9 cellular contexts compared by ENCODE assay signal in genomic region chr13:49454388-49455015, GRCh38. TPM values are rescaled to one million over a fixed set of nuclear protein-coding genes. Genes with fewer than 3 reads are reported as not detected.
DNase-seq lines count a peak whose midpoint lies in the region; ATAC-seq and TF ChIP-seq lines count a peak whose summit lies in the region.
"Had no signal": no experiment of that assay in that cellular context is flagged by ENCODE, and none has a peak within 500 bp of the region (broad histone marks: within the 10 kb centered on the region; RNA-seq: fewer than 3 reads in every experiment).

No MANE protein-coding gene starts in this region.

- ATAC-seq in GM19455 (IDR thresholded peaks at IDR 0.05; ENCODE audit: unreplicated experiment), result peak; percentile 91
- ATAC-seq in HG03196 (IDR thresholded peaks at IDR 0.05; ENCODE audit: unreplicated experiment), result peak; percentile 87

- peaks cover 3 to 23% (median 13%) of the 10 kb centered on the region in 3 donors for H3K36me3 Mint-ChIP-seq in CD8-positive, alpha-beta memory T cell

- no peaks in the 10 kb centered on the region for H3K27me3 Mint-ChIP-seq in CD8-positive, alpha-beta memory T cell

- DNase-seq in CD8-positive, alpha-beta memory T cell, result peak in 1 of 5 donors; percentile 31
- DNase-seq in choroid plexus epithelial cell (ENCODE audit: low read depth), result peak; percentile 85
- no peak for DNase-seq in RWPE1 (ENCODE audit: low spot score)
- no peak for DNase-seq in A673 (ENCODE audit: low spot score)
- DNase-seq in stimulated activated naive CD4-positive, alpha-beta T cell treated with Interleukin-2 at 50 U/mL for 16 hours (lab: John Stamatoyannopoulos, UW), result no peak
- no peak for DNase-seq in amygdala (lab: John Stamatoyannopoulos, UW)
- DNase-seq: esophagus squamous epithelium had no signal

- H3K9me3 Mint-ChIP-seq in CD8-positive, alpha-beta memory T cell, result no peaks in the 10 kb centered on the region

- no peak overlapping the region for H3K4me3 ChIP-seq in CD8-positive, alpha-beta memory T cell (ENCODE audit: low read length)
- H3K4me3 ChIP-seq in choroid plexus epithelial cell (ENCODE audit: low read depth, low read length) (peak overlapping the region; percentile 6), A673 (ENCODE audit: low read depth, low read length, poor library complexity, severe bottlenecking) (no peak overlapping the region)
- H3K4me3 ChIP-seq: esophagus squamous epithelium had no signal

- H3K4me1 Mint-ChIP-seq in CD8-positive, alpha-beta memory T cell, result peaks cover 30 to 60% (median 58%) of the 10 kb centered on the region in 3 donors

- CTCF ChIA-PET in CD8-positive, alpha-beta memory T cell (lab: Charles Lee), result interaction anchor here (3.3 kb wide), 1 partner anchor 10 kb away, joined by 19 read pairs; the partner anchor contains the start of genes CAB39L and SETDB2
- CTCF ChIA-PET in RWPE1 (lab: Yijun Ruan, JAX), result interaction anchor here (1.1 kb wide), 1 partner anchor 152 kb away, joined by 3 read pairs; no protein-coding TSS in a partner anchor
- CTCF ChIA-PET in A673 (lab: Charles Lee), result no interaction called here

- TF ChIP-seq CTCF in choroid plexus epithelial cell (conservative IDR thresholded peaks at IDR 0.05; ENCODE audit: low read depth, low read length), result no peak
- no peak for TF ChIP-seq CTCF in RWPE1 (conservative IDR thresholded peaks at IDR 0.05; ENCODE audit: low read depth)
- no peak for TF ChIP-seq CTCF in A673 (conservative IDR thresholded peaks at IDR 0.05; ENCODE audit: low read depth, low read length)

- H3K4me3 Mint-ChIP-seq in CD8-positive, alpha-beta memory T cell, result peak overlapping the region; percentile 1 to 68 (median 55)

- intact Hi-C loops in A673 (cut with micrococcal nuclease; ENCODE audit: unreplicated experiment), result no loop called here

- H3K9me3 ChIP-seq in CD8-positive, alpha-beta memory T cell (ENCODE audit: low read length), result no peaks in the 10 kb centered on the region
- no peaks in the 10 kb centered on the region for H3K9me3 ChIP-seq in A673 (ENCODE audit: low read depth, low read length, poor library complexity, severe bottlenecking)
- H3K9me3 ChIP-seq: esophagus squamous epithelium had no signal

- POLR2A ChIA-PET in CD8-positive, alpha-beta memory T cell (lab: Charles Lee), result interaction anchor here (0.9 to 1.5 kb wide), 5 partner anchors 10 to 41 kb away, joined by 3 to 8 read pairs (median 5); partner anchors contain the start of genes CAB39L, PHF11 and SETDB2
- POLR2A ChIA-PET in RWPE1 (lab: Yijun Ruan, JAX; ENCODE audit: low non-redundant PET), result no interaction called here
- POLR2A ChIA-PET in A673 (lab: Charles Lee; ENCODE audit: low non-redundant PET), result no interaction called here

- BruUV-seq in A673 (replicated peaks; lab: Mats Ljungman, UMichigan), result no TSS peak

- H3K36me3 ChIP-seq in CD8-positive, alpha-beta memory T cell (ENCODE audit: insufficient read depth, low read length), result no peaks in the 10 kb centered on the region
- no peaks in the 10 kb centered on the region for H3K36me3 ChIP-seq in A673 (ENCODE audit: insufficient read depth, low read length, poor library complexity, severe bottlenecking)

- no peaks in the 10 kb centered on the region for H3K27me3 ChIP-seq in CD8-positive, alpha-beta memory T cell (ENCODE audit: insufficient read depth, low read length, poor library complexity, severe bottlenecking)
- no peaks in the 10 kb centered on the region for H3K27me3 ChIP-seq in A673 (replicated peaks; ENCODE audit: insufficient read depth, low read depth, low read length, poor library complexity)
- H3K27me3 ChIP-seq: esophagus squamous epithelium had no signal

- H3K4me1 ChIP-seq in CD8-positive, alpha-beta memory T cell (ENCODE audit: insufficient read depth, low read length), result peaks cover 21% of the 10 kb centered on the region
- no peaks in the 10 kb centered on the region for H3K4me1 ChIP-seq in A673 (ENCODE audit: insufficient read depth, low read length, poor library complexity, severe bottlenecking)

- H3K27ac Mint-ChIP-seq in CD8-positive, alpha-beta memory T cell, result peak overlapping the region; percentile 11 to 88 (median 78)

- H3K27ac ChIP-seq in CD8-positive, alpha-beta memory T cell (ENCODE audit: low read depth, low read length), result peak overlapping the region; percentile 27
- no peak overlapping the region for H3K27ac ChIP-seq in RWPE1
- H3K27ac ChIP-seq in A673 (ENCODE audit: low read depth, low read length, poor library complexity, severe bottlenecking), result no peak overlapping the region

RNA-seq across cellular contexts. Expression of gene SETDB2, which starts 10.4 kb away (rescaled TPM):
- total RNA-seq in CD8-positive, alpha-beta memory T cell, result 10 to 100 TPM; 13.1 to 13.4 TPM
- polyA plus RNA-seq in CD8-positive, alpha-beta memory T cell, result 11.2 TPM
- total RNA-seq in A673 (2021), result 3.8 and 5.1 TPM in 2 replicates

RNA-seq across cellular contexts. Expression of gene CAB39L, which starts 10.6 kb away (rescaled TPM):
- 1 to 10 TPM; 5.8 to 7.4 TPM for total RNA-seq in CD8-positive, alpha-beta memory T cell
- 4.7 TPM for polyA plus RNA-seq in CD8-positive, alpha-beta memory T cell
- total RNA-seq in A673 (2021), result 3.6 and 4.0 TPM in 2 replicates

RNA-seq across cellular contexts. Expression of gene PHF11, which starts 41.3 kb away (rescaled TPM):
- 10 to 100 TPM; 39.1 to 43.5 TPM for total RNA-seq in CD8-positive, alpha-beta memory T cell
- polyA plus RNA-seq in CD8-positive, alpha-beta memory T cell, result 92.6 TPM
- 16.0 and 17.0 TPM in 2 replicates for total RNA-seq in A673 (2021)
